ENCODE assay signal across 9 cellular contexts in the genomic region with DNA sequence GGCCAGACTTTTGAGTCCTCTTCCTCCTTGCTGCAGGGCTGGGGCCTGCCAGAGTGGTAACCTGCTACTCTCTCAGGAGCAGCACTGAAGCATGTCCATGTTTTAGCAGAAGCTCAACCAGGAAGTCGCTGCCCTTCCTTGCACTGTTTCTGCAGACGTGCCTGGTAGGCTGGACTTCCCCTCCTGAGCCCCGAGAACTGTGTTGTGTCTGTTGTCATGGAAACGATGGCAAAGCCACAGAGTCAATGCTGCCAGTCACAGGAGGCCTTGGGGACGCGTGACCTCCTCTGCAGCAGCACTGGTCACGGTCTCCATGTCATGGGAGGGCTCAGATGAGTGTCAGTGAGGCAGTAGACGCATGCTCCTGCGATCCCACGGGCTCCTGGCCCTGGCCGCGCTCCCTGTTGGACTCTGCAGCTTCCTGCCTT.
DNase-seq lines count a peak whose midpoint lies in the region; ATAC-seq and TF ChIP-seq lines count a peak whose summit lies in the region.
"Had no signal": no experiment of that assay in that cellular context is flagged by ENCODE, and none has a peak within 500 bp of the region (broad histone marks: within the 10 kb centered on the region; RNA-seq: fewer than 3 reads in every experiment).

No MANE protein-coding gene starts in this region.

- peaks cover 20% of the 10 kb centered on the region for H3K4me1 ChIP-seq in Karpas-422 (ENCODE audit: low read length)
- H3K4me1 ChIP-seq in muscle layer of duodenum (ENCODE audit: control insufficient read depth in 1 of 2, insufficient read depth in 2 of 2, low read length in 2 of 2), result peaks cover 0 to 9% of the 10 kb centered on the region in 2 donors

- H3K4me1 Mint-ChIP-seq in activated CD8-positive, alpha-beta T cell treated with anti-CD3 and anti-CD28 coated beads for 36 hours (ENCODE audit: low read depth), result peaks cover 7% of the 10 kb centered on the region

- H3K36me3 ChIP-seq in Karpas-422 (ENCODE audit: insufficient read depth, low read length) (no peaks in the 10 kb centered on the region), muscle layer of duodenum (ENCODE audit: control insufficient read depth in 1 of 2, insufficient read depth in 2 of 2, low read length in 2 of 2) (no peaks in the 10 kb centered on the region)

- no peaks in the 10 kb centered on the region for H3K36me3 Mint-ChIP-seq in activated CD8-positive, alpha-beta T cell treated with anti-CD3 and anti-CD28 coated beads for 36 hours (ENCODE audit: low read depth)

- H3K4me3 Mint-ChIP-seq in activated CD8-positive, alpha-beta T cell treated with anti-CD3 and anti-CD28 coated beads for 36 hours, result peak overlapping the region; percentile 22

- no peaks in the 10 kb centered on the region for H3K9me2 ChIP-seq in Karpas-422 (replicated peaks; ENCODE audit: insufficient read depth, low read length)

- no peaks in the 10 kb centered on the region for H4K20me1 ChIP-seq in Karpas-422 (ENCODE audit: insufficient read depth, low read depth, low read length)

- H3K27me3 ChIP-seq in Karpas-422 (ENCODE audit: low read length) (no peaks in the 10 kb centered on the region), muscle layer of duodenum (ENCODE audit: low read depth, low read length) (no peaks in the 10 kb centered on the region)

- ATAC-seq in GM21576 (IDR thresholded peaks at IDR 0.05; ENCODE audit: unreplicated experiment), result peak; percentile 97
- peak; percentile 98 for ATAC-seq in activated CD8-positive, alpha-beta T cell treated with anti-CD3 and anti-CD28 coated beads for 36 hours

- H3K27ac ChIP-seq in Karpas-422 (ENCODE audit: low read length), result peak overlapping the region; percentile 81
- H3K27ac ChIP-seq in muscle layer of duodenum (ENCODE audit: low read length), result peak overlapping the region; percentile 5
- H3K27ac ChIP-seq: SK-N-MC had no signal

- no peak for TF ChIP-seq CTCF in activated CD8-positive, alpha-beta T cell treated with anti-CD3 and anti-CD28 coated beads for 36 hours (IDR thresholded peaks at IDR 0.05)

- no peaks in the 10 kb centered on the region for H3K79me2 ChIP-seq in Karpas-422 (ENCODE audit: low read length)

- peak overlapping the region; percentile 76 for H3K27ac Mint-ChIP-seq in activated CD8-positive, alpha-beta T cell treated with anti-CD3 and anti-CD28 coated beads for 36 hours

- H3K9ac ChIP-seq in Karpas-422 (ENCODE audit: low read length), result peak overlapping the region; percentile 50

- DNase-seq in G401 (ENCODE audit: low spot score) (peak; percentile 23), Karpas-422 (peak; percentile 97), epidermal melanocyte (ENCODE audit: insufficient read length, low spot score) (peak; percentile 37), NCI-H446 (lab: John Stamatoyannopoulos, UW) (no peak)
- DNase-seq in activated CD8-positive, alpha-beta T cell treated with anti-CD3 and anti-CD28 coated beads for 36 hours, result peak; percentile 84
- DNase-seq in stimulated activated CD8-positive, alpha-beta memory T cell treated with anti-CD3 and anti-CD28 coated beads, Interleukin-4, amount 100 ng/mL, for 48 hours, result peak; percentile 77

- H3K9me3 ChIP-seq in Karpas-422 (ENCODE audit: low read length) (no peaks in the 10 kb centered on the region), muscle layer of duodenum (ENCODE audit: control insufficient read depth in 1 of 2, low read length in 2 of 2) (no peaks in the 10 kb centered on the region)

- in situ Hi-C loops in G401 (cut with HindIII; ENCODE audit: low sequenced_read_pairs), result no loop called here

- peak overlapping the region; percentile 95 for H2AFZ ChIP-seq in Karpas-422 (ENCODE audit: low read length)

- intact Hi-C loops in activated CD8-positive, alpha-beta T cell treated with anti-CD3 and anti-CD28 coated beads for 36 hours (cut with micrococcal nuclease), result no loop called here

- peaks cover 2% of the 10 kb centered on the region for H3K27me3 Mint-ChIP-seq in activated CD8-positive, alpha-beta T cell treated with anti-CD3 and anti-CD28 coated beads for 36 hours

- CTCF ChIA-PET in activated CD8-positive, alpha-beta T cell treated with anti-CD3 and anti-CD28 coated beads for 36 hours (lab: Charles Lee), result no interaction called here

- H3K4me3 ChIP-seq in Karpas-422 (ENCODE audit: low read length) (peak overlapping the region; percentile 39), muscle layer of duodenum (ENCODE audit: low read depth in 1 of 2, low read length in 2 of 2) (peak overlapping the region in 1 of 2 donors; percentile 6)
- H3K4me3 ChIP-seq: SK-N-MC had no signal

- H3K9me3 Mint-ChIP-seq in activated CD8-positive, alpha-beta T cell treated with anti-CD3 and anti-CD28 coated beads for 36 hours, result no peaks in the 10 kb centered on the region

- POLR2A ChIA-PET in activated CD8-positive, alpha-beta T cell treated with anti-CD3 and anti-CD28 coated beads for 36 hours (lab: Charles Lee), result no interaction called here

- peak overlapping the region; percentile 67 for H3K4me2 ChIP-seq in Karpas-422 (ENCODE audit: low read depth, low read length, poor library complexity, severe bottlenecking)

Comparison
In these comparisons a context has a peak if more than half of its experiments do, and no peak if none do; other contexts are left out.
1. DNase-seq: peak in G401 (single experiment), Karpas-422 (single experiment), activated CD8-positive, alpha-beta T cell treated with anti-CD3 and anti-CD28 coated beads for 36 hours (single experiment), epidermal melanocyte (single experiment) and stimulated activated CD8-positive, alpha-beta memory T cell treated with anti-CD3 and anti-CD28 coated beads, Interleukin-4, amount 100 ng/mL, for 48 hours (single experiment); none in NCI-H446 (0 of 2).